In the genomic region with DNA sequence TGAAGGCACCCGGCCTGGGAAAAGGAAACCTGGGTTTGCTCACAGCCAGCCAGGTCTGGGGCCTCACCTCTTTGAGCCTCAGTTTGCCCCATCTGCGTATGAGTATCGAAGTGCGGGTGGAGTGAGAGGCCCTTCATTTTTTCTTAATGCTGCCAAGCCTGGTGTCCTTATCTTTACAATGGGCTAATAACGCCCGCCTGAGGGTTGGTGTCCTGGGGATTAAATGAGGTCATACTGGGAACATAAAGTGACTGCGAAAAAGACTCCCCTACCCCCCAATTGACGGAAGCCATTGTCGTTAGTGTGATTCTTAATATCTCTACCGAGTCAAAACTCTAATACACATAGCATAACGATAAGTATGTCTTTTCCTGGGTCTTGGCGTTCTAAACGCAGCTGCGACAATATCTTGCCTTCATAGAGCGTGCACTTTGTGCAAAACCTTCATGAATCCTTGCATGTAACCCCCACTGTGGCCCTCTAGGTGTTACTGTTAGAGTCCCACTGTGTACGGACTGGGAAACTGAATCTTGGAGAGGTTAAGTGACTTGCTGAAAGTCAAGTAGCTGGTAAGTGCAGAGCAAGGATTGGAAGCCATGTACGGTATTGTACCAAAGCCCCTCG, we compare ENCODE assay signal across 8 cellular contexts. TPM values are rescaled to one million over a fixed set of nuclear protein-coding genes. Genes with fewer than 3 reads are reported as not detected.
A peak's percentile ranks its signal among the peaks of the same experiment; 100 is the strongest.
DNase-seq lines count a peak whose midpoint lies in the region; ATAC-seq, FAIRE-seq and TF ChIP-seq lines count a peak whose summit lies in the region.

No MANE protein-coding gene starts in this region.

- peaks cover 19% of the 10 kb centered on the region for H3K4me1 Mint-ChIP-seq in CD4-positive, alpha-beta T cell (ENCODE audit: low read depth)
- peaks cover 49% of the 10 kb centered on the region for H3K4me1 Mint-ChIP-seq in WTC11

- peaks cover 0 to 38% (median 17%) of the 10 kb centered on the region in 3 donors for H3K4me1 ChIP-seq in gastroesophageal sphincter
- H3K4me1 ChIP-seq in pancreas: peaks cover 5 to 20% (median 11%) of the 10 kb centered on the region in 3 donors

- no peak for ATAC-seq in CD4-positive, alpha-beta T cell (ENCODE audit: poor library complexity)
- ATAC-seq in WTC11 (no peak), gastroesophageal sphincter (no peak), pancreas (no peak)

- no peak for TF ChIP-seq CTCF in CD4-positive, alpha-beta T cell (IDR thresholded peaks at IDR 0.05)
- TF ChIP-seq CTCF in WTC11 (IDR thresholded peaks at IDR 0.05): no peak
- no peak for TF ChIP-seq CTCF in gastroesophageal sphincter (IDR thresholded peaks at IDR 0.05)
- TF ChIP-seq CTCF in pancreas (IDR thresholded peaks at IDR 0.05): no peak

- peaks cover 25% of the 10 kb centered on the region for H3K27me3 ChIP-seq in CD4-positive, alpha-beta T cell (ENCODE audit: control insufficient read depth, insufficient read depth, low read length)
- H3K27me3 ChIP-seq in gastroesophageal sphincter: no peaks in the 10 kb centered on the region
- H3K27me3 ChIP-seq in pancreas: no peaks in the 10 kb centered on the region

- no peaks in the 10 kb centered on the region for H3K36me3 Mint-ChIP-seq in CD4-positive, alpha-beta T cell (ENCODE audit: low read depth)
- H3K36me3 Mint-ChIP-seq in WTC11: peaks cover 12% of the 10 kb centered on the region

- H3K27ac Mint-ChIP-seq in CD4-positive, alpha-beta T cell: peak overlapping the region; percentile 8
- no peak overlapping the region for H3K27ac Mint-ChIP-seq in WTC11

- H3K9me3 ChIP-seq in CD4-positive, alpha-beta T cell (ENCODE audit: control insufficient read depth, low read length): no peaks in the 10 kb centered on the region
- no peaks in the 10 kb centered on the region for H3K9me3 ChIP-seq in gastroesophageal sphincter
- H3K9me3 ChIP-seq in pancreas: no peaks in the 10 kb centered on the region

- H3K27me3 Mint-ChIP-seq in CD4-positive, alpha-beta T cell: peaks cover 45% of the 10 kb centered on the region
- peaks cover 46% of the 10 kb centered on the region for H3K27me3 Mint-ChIP-seq in WTC11 (ENCODE audit: low read depth)

- no peak overlapping the region for H3K27ac ChIP-seq in CD4-positive, alpha-beta T cell (ENCODE audit: low read depth, low read length)
- H3K27ac ChIP-seq in gastroesophageal sphincter (peak overlapping the region; percentile 21 to 93 (median 84)), pancreas (peak overlapping the region; percentile 65 to 88 (median 83))

- POLR2A ChIA-PET in CD4-positive, alpha-beta T cell (lab: Charles Lee): no interaction called here
- POLR2A ChIA-PET in WTC11 (lab: Charles Lee): no interaction called here

- WGBS in gastroesophageal sphincter (ENCODE audit: low coverage in 1 of 2), 2 donors: 67 to 89% methylated on average over 10 to 14 of the region's 18 CpGs
- whole genome bisulfite sequencing in pancreas, 2 donors: 57 to 60% methylated on average over 18 of the region's 18 CpGs

- DNase-seq in CD4-positive, alpha-beta T cell: no peak
- no peak for DNase-seq in WTC11 (ENCODE audit: low spot score)
- no peak for DNase-seq in pancreas
- no peak for DNase-seq in GM19240 (ENCODE audit: insufficient read length, low spot score)
- no peak for DNase-seq in GM12892 (ENCODE audit: insufficient read length)
- DNase-seq in nucleus accumbens (lab: John Stamatoyannopoulos, UW): no peak
- DNase-seq in pons (ENCODE audit: low spot score): no peak

- H3K36me3 ChIP-seq in gastroesophageal sphincter: no peaks in the 10 kb centered on the region
- H3K36me3 ChIP-seq in pancreas: no peaks in the 10 kb centered on the region

- intact Hi-C loops in CD4-positive, alpha-beta T cell (cut with DNase I, micrococcal nuclease): loop anchor here (5.0 kb wide), 2 partner anchors 87 to 97 kb away; no protein-coding TSS in a partner anchor
- intact Hi-C loops in pancreas (cut with DNase I): loop anchor here in 2 of 3 donors (10.0 kb wide), 2 partner anchors 109 to 351 kb away; no protein-coding TSS in a partner anchor

- CTCF ChIA-PET in CD4-positive, alpha-beta T cell (lab: Charles Lee): no interaction called here
- CTCF ChIA-PET in WTC11 (lab: Charles Lee): interaction anchor here (1.0 to 2.1 kb wide), 2 partner anchors 26 to 207 kb away, joined by 4 to 9 read pairs; no protein-coding TSS in a partner anchor

- no peak for FAIRE-seq in pancreas (lab: Jason Lieb, UNC)
- FAIRE-seq in GM12892 (lab: Jason Lieb, UNC): no peak

- H3K9me3 Mint-ChIP-seq in CD4-positive, alpha-beta T cell: peaks cover 2% of the 10 kb centered on the region
- peaks cover 23% of the 10 kb centered on the region for H3K9me3 Mint-ChIP-seq in WTC11

- TF ChIP-seq EP300 in gastroesophageal sphincter (IDR thresholded peaks at IDR 0.05): no peak

- H3K4me3 Mint-ChIP-seq in CD4-positive, alpha-beta T cell: peak overlapping the region; percentile 86
- H3K4me3 Mint-ChIP-seq in WTC11: peak overlapping the region; percentile 69

- no peak for TF ChIP-seq POLR2A in gastroesophageal sphincter (IDR thresholded peaks at IDR 0.05)
- TF ChIP-seq POLR2A in GM12892 (IDR thresholded peaks at IDR 0.05; ENCODE audit: low read depth, low read length): no peak

- H3K4me3 ChIP-seq in gastroesophageal sphincter: peak overlapping the region; percentile 30 to 63
- H3K4me3 ChIP-seq in pancreas: peak overlapping the region; percentile 6 to 79 (median 44)

TF ChIP-seq in WTC11, 78 proteins besides CTCF, POLR2A, EP300 and RAD21:
- TF ChIP-seq SP1 (CRISPR knock-in tag; conservative IDR thresholded peaks at IDR 0.05): no peak
- no peak for TF ChIP-seq ZNF263 (CRISPR knock-in tag; IDR thresholded peaks at IDR 0.05; ENCODE audit: low read depth)
- TF ChIP-seq, protein P1, sequence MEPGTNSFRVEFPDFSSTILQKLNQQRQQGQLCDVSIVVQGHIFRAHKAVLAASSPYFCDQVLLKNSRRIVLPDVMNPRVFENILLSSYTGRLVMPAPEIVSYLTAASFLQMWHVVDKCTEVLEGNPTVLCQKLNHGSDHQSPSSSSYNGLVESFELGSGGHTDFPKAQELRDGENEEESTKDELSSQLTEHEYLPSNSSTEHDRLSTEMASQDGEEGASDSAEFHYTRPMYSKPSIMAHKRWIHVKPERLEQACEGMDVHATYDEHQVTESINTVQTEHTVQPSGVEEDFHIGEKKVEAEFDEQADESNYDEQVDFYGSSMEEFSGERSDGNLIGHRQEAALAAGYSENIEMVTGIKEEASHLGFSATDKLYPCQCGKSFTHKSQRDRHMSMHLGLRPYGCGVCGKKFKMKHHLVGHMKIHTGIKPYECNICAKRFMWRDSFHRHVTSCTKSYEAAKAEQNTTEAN (CRISPR knock-in tag; IDR thresholded peaks at IDR 0.05): no peak
- no peak for TF ChIP-seq MXD4 (CRISPR knock-in tag; IDR thresholded peaks at IDR 0.05; ENCODE audit: borderline replicate concordance)
- TF ChIP-seq, protein P2, sequence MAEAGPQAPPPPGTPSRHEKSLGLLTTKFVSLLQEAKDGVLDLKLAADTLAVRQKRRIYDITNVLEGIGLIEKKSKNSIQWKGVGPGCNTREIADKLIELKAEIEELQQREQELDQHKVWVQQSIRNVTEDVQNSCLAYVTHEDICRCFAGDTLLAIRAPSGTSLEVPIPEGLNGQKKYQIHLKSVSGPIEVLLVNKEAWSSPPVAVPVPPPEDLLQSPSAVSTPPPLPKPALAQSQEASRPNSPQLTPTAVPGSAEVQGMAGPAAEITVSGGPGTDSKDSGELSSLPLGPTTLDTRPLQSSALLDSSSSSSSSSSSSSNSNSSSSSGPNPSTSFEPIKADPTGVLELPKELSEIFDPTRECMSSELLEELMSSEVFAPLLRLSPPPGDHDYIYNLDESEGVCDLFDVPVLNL (CRISPR knock-in tag; IDR thresholded peaks at IDR 0.05; ENCODE audit: borderline replicate concordance, low read depth): no peak
- TF ChIP-seq ZNF219 (CRISPR knock-in tag; IDR thresholded peaks at IDR 0.05; ENCODE audit: borderline replicate concordance): no peak

RNA-seq across cellular contexts. Expression of gene GRB10, which starts 11.4 kb away (rescaled TPM):
- total RNA-seq in CD4-positive, alpha-beta T cell: 1 to 10 TPM; 5.9 to 8.4 TPM
- total RNA-seq in WTC11 (2021) (66.0 to 103 TPM (median 67.3 TPM) in 3 replicates), gastroesophageal sphincter (10 to 100 TPM; 28.5 to 58.0 (median 53.0) TPM), pancreas (100 to 1,000 TPM in 5 of 6 donors, 10 to 100 TPM in 1; 96.5 to 199 (median 155) TPM)
- 10 to 100 TPM; 69.9 to 94.9 TPM for polyA plus RNA-seq in pancreas
- not detected for polyA plus RNA-seq in GM12892 (2012; ENCODE audit: missing spikeins)
